ENCODE assay signal across 1 cellular context in the genomic region with DNA sequence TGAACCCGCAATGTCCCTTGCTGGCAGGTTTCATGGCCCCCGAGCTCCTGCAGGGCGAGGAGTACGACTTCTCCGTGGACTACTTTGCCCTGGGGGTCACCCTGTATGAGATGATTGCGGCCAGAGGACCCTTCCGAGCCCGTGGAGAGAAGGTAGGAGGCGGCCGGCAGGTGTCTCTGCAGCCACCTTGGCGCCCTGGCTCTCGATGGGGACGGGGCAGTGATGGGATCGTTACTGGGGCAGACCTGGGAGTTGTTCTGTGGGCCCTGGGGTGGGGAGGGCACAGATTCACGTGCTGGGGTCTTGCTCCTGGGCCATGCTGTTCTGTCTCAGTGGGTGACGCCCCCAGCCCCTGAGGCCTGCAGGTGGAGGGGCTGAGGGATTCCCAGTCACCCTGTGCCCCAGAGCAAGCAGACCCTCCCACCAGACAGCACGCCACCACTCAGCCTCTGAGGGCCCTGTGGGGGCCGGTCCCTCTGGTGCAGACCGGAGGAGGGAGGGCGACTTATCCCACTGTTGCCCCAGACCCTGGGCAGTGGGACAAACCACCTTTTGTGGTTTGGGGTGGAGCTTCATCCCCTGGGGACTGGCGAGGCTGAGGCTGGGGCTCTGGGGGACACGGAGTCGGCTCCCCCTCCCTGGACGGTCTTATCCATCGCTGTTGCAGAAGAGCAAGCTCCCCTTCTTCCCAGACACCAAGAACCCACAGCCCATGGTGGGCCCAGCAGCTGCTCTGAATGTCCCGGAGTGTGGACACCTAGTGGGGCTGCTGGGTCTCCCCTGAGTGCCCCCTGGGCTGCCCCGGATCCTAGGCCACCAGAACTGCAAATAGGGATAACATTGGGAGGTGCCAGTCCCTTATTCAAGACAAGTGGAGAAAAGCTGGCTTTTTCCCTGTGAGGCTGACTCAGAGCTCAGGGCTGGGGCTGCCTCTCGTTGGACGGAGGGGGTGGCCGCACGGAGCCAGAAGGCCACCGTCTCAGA.
TF ChIP-seq lines count a peak whose summit lies in the region.

No MANE protein-coding gene starts in this region.

TF ChIP-seq in GM23338, 12 proteins besides CTCF, POLR2A, EP300 and RAD21 (continued from another document):
- TF ChIP-seq, protein P1, sequence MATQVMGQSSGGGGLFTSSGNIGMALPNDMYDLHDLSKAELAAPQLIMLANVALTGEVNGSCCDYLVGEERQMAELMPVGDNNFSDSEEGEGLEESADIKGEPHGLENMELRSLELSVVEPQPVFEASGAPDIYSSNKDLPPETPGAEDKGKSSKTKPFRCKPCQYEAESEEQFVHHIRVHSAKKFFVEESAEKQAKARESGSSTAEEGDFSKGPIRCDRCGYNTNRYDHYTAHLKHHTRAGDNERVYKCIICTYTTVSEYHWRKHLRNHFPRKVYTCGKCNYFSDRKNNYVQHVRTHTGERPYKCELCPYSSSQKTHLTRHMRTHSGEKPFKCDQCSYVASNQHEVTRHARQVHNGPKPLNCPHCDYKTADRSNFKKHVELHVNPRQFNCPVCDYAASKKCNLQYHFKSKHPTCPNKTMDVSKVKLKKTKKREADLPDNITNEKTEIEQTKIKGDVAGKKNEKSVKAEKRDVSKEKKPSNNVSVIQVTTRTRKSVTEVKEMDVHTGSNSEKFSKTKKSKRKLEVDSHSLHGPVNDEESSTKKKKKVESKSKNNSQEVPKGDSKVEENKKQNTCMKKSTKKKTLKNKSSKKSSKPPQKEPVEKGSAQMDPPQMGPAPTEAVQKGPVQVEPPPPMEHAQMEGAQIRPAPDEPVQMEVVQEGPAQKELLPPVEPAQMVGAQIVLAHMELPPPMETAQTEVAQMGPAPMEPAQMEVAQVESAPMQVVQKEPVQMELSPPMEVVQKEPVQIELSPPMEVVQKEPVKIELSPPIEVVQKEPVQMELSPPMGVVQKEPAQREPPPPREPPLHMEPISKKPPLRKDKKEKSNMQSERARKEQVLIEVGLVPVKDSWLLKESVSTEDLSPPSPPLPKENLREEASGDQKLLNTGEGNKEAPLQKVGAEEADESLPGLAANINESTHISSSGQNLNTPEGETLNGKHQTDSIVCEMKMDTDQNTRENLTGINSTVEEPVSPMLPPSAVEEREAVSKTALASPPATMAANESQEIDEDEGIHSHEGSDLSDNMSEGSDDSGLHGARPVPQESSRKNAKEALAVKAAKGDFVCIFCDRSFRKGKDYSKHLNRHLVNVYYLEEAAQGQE (IDR thresholded peaks at IDR 0.05; ENCODE audit: unreplicated experiment): no peak
- TF ChIP-seq JUNB (IDR thresholded peaks at IDR 0.05; ENCODE audit: unreplicated experiment) (no peak), ZNF114 (CRISPR knock-in tag; IDR thresholded peaks at IDR 0.05) (no peak), EZH2 (IDR thresholded peaks at IDR 0.05; ENCODE audit: low read depth, unreplicated experiment) (no peak), ZNF331 (CRISPR knock-in tag; IDR thresholded peaks at IDR 0.05; ENCODE audit: low read depth) (no peak), NANOG (IDR thresholded peaks at IDR 0.05; ENCODE audit: borderline replicate concordance) (no peak), EZH2phosphoT487 (IDR thresholded peaks at IDR 0.05; ENCODE audit: unreplicated experiment) (no peak)
